Comparison of ENCODE assay signal across 8 cellular contexts in genomic region chr19:43574424-43575155, GRCh38. TPM values are rescaled to one million over a fixed set of nuclear protein-coding genes. Genes with fewer than 3 reads are reported as not detected.
A peak's percentile ranks its signal among the peaks of the same experiment; 100 is the strongest.
DNase-seq lines count a peak whose midpoint lies in the region; ATAC-seq, FAIRE-seq and TF ChIP-seq lines count a peak whose summit lies in the region.

No MANE protein-coding gene starts in this region.

- peak overlapping the region; percentile 94 for H3K27ac Mint-ChIP-seq in activated CD8-positive, alpha-beta T cell treated with anti-CD3 and anti-CD28 coated beads for 36 hours
- peak overlapping the region; percentile 98 for H3K27ac Mint-ChIP-seq in stimulated activated naive CD8-positive, alpha-beta T cell treated with anti-CD3 and anti-CD28 coated beads, Interleukin-15, amount 100 ng/mL, for 72 hours

- H3K27me3 Mint-ChIP-seq in activated CD8-positive, alpha-beta T cell treated with anti-CD3 and anti-CD28 coated beads for 36 hours = no peaks in the 10 kb centered on the region
- H3K27me3 Mint-ChIP-seq in stimulated activated naive CD8-positive, alpha-beta T cell treated with anti-CD3 and anti-CD28 coated beads, Interleukin-15, amount 100 ng/mL, for 72 hours = no peaks in the 10 kb centered on the region

- no peaks in the 10 kb centered on the region for H3K4me1 ChIP-seq in cardiac muscle cell (ENCODE audit: low read depth)
- H3K4me1 ChIP-seq in iPS-18a (ENCODE audit: control insufficient read depth, low read depth, low read length) = peaks cover 9% of the 10 kb centered on the region

- H3K36me3 ChIP-seq in cardiac muscle cell = peaks cover 4% of the 10 kb centered on the region
- no peaks in the 10 kb centered on the region for H3K36me3 ChIP-seq in iPS-18a (ENCODE audit: control insufficient read depth, low read depth, low read length)

- H3K27ac ChIP-seq in cardiac muscle cell (peak overlapping the region; percentile 77), iPS-18a (ENCODE audit: low read length) (peak overlapping the region; percentile 82)

- no peaks in the 10 kb centered on the region for H3K9me3 ChIP-seq in cardiac muscle cell (ENCODE audit: low read depth)
- no peaks in the 10 kb centered on the region for H3K9me3 ChIP-seq in iPS-18a (ENCODE audit: control insufficient read depth, low read depth, low read length)

- no peaks in the 10 kb centered on the region for H3K9me3 Mint-ChIP-seq in activated CD8-positive, alpha-beta T cell treated with anti-CD3 and anti-CD28 coated beads for 36 hours
- no peaks in the 10 kb centered on the region for H3K9me3 Mint-ChIP-seq in stimulated activated naive CD8-positive, alpha-beta T cell treated with anti-CD3 and anti-CD28 coated beads, Interleukin-15, amount 100 ng/mL, for 72 hours

- peaks cover 36% of the 10 kb centered on the region for H3K4me1 Mint-ChIP-seq in activated CD8-positive, alpha-beta T cell treated with anti-CD3 and anti-CD28 coated beads for 36 hours (ENCODE audit: low read depth)
- peaks cover 61% of the 10 kb centered on the region for H3K4me1 Mint-ChIP-seq in stimulated activated naive CD8-positive, alpha-beta T cell treated with anti-CD3 and anti-CD28 coated beads, Interleukin-15, amount 100 ng/mL, for 72 hours

- DNase-seq in cardiac muscle cell (ENCODE audit: low read depth in 1 of 2, low spot score in 1 of 2) = peak in 1 of 2 donors; percentile 41
- no peak for DNase-seq in left cardiac atrium
- no peak for DNase-seq in activated CD8-positive, alpha-beta T cell treated with anti-CD3 and anti-CD28 coated beads for 36 hours
- DNase-seq in stimulated activated naive CD8-positive, alpha-beta T cell treated with anti-CD3 and anti-CD28 coated beads, Interleukin-15, amount 100 ng/mL, for 72 hours = no peak
- DNase-seq in NCI-H2196 treated with DMSO at 0.1 percent for 48 hours (lab: John Stamatoyannopoulos, UW; ENCODE audit: unreplicated experiment) = no peak
- DNase-seq in D721Med (ENCODE audit: insufficient read length, low spot score) = no peak
- no peak for DNase-seq in superior temporal gyrus (ENCODE audit: extremely low spot score)

- H3K4me3 Mint-ChIP-seq in activated CD8-positive, alpha-beta T cell treated with anti-CD3 and anti-CD28 coated beads for 36 hours = peak overlapping the region; percentile 96
- peak overlapping the region; percentile 99 for H3K4me3 Mint-ChIP-seq in stimulated activated naive CD8-positive, alpha-beta T cell treated with anti-CD3 and anti-CD28 coated beads, Interleukin-15, amount 100 ng/mL, for 72 hours

- no peak for FAIRE-seq in D721Med (lab: Jason Lieb, UNC)

- intact Hi-C loops in left cardiac atrium (cut with DNase I) = loop anchor here in 1 of 2 donors (1.0 kb wide), 1 partner anchor 22 kb away; the partner anchor contains the start of genes IRGQ and ZNF576
- intact Hi-C loops in activated CD8-positive, alpha-beta T cell treated with anti-CD3 and anti-CD28 coated beads for 36 hours (cut with micrococcal nuclease) = no loop called here

- H3K27me3 ChIP-seq in cardiac muscle cell = no peaks in the 10 kb centered on the region
- H3K27me3 ChIP-seq in iPS-18a (ENCODE audit: control insufficient read depth, insufficient read depth, low read length) = no peaks in the 10 kb centered on the region

- H3K9ac ChIP-seq in iPS-18a (ENCODE audit: low read length) = peak overlapping the region; percentile 95

- CTCF ChIA-PET in activated CD8-positive, alpha-beta T cell treated with anti-CD3 and anti-CD28 coated beads for 36 hours (lab: Charles Lee) = interaction anchor here (0.8 to 5.9 kb wide), 7 partner anchors 9 to 142 kb away, joined by 3 to 62 read pairs (median 5); partner anchors contain the start of genes IRGQ, ZNF575 and ZNF576

- no peak for TF ChIP-seq CTCF in cardiac muscle cell (IDR thresholded peaks at IDR 0.05; ENCODE audit: low read depth, low read length)
- no peak for TF ChIP-seq CTCF in activated CD8-positive, alpha-beta T cell treated with anti-CD3 and anti-CD28 coated beads for 36 hours (IDR thresholded peaks at IDR 0.05)
- no peak for TF ChIP-seq CTCF in D721Med (IDR thresholded peaks at IDR 0.05; ENCODE audit: insufficient read depth, missing control alignments)

- no peak for ATAC-seq in left cardiac atrium
- ATAC-seq in activated CD8-positive, alpha-beta T cell treated with anti-CD3 and anti-CD28 coated beads for 36 hours = no peak
- no peak for ATAC-seq in stimulated activated naive CD8-positive, alpha-beta T cell treated with anti-CD3 and anti-CD28 coated beads, Interleukin-15, amount 100 ng/mL, for 72 hours

- H3K36me3 Mint-ChIP-seq in activated CD8-positive, alpha-beta T cell treated with anti-CD3 and anti-CD28 coated beads for 36 hours (ENCODE audit: low read depth) = peaks cover 8% of the 10 kb centered on the region

- H3K4me3 ChIP-seq in cardiac muscle cell (peak overlapping the region; percentile 63), iPS-18a (ENCODE audit: low read length) (peak overlapping the region; percentile 99)

- POLR2A ChIA-PET in activated CD8-positive, alpha-beta T cell treated with anti-CD3 and anti-CD28 coated beads for 36 hours (lab: Charles Lee) = interaction anchor here (0.8 to 3.2 kb wide), 6 partner anchors 11 to 42 kb away, joined by 3 to 20 read pairs (median 4); partner anchors contain the start of genes IRGQ, ZNF575 and ZNF576

RNA-seq across cellular contexts. Expression of gene XRCC1, which starts 0.7 kb away (rescaled TPM):
- total RNA-seq in cardiac muscle cell (82.5 and 85.3 TPM in 2 replicates), left cardiac atrium (10 to 100 TPM; 14.0 to 17.4 TPM)
- polyA plus RNA-seq in cardiac muscle cell = 52.0 and 52.7 TPM in 2 replicates
- 10 to 100 TPM; 29.4 to 32.4 TPM for total RNA-seq in activated CD8-positive, alpha-beta T cell treated with anti-CD3 and anti-CD28 coated beads for 36 hours

RNA-seq across cellular contexts. Expression of gene PINLYP, which starts 1.0 kb away (rescaled TPM):
- total RNA-seq in cardiac muscle cell = 9.2 and 12.1 TPM in 2 replicates
- 8.7 and 12.8 TPM in 2 replicates for polyA plus RNA-seq in cardiac muscle cell
- total RNA-seq in left cardiac atrium = 1 to 10 TPM; 3.2 to 4.0 TPM
- total RNA-seq in activated CD8-positive, alpha-beta T cell treated with anti-CD3 and anti-CD28 coated beads for 36 hours = 10 to 100 TPM in 1 of 2 experiments, 1 to 10 TPM in 1; 9.7 to 12.3 TPM

RNA-seq across cellular contexts. Expression of gene IRGQ, which starts 21.3 kb away (rescaled TPM):
- total RNA-seq in cardiac muscle cell = 39.0 and 49.6 TPM in 2 replicates
- 21.1 and 22.4 TPM in 2 replicates for polyA plus RNA-seq in cardiac muscle cell
- 10 to 100 TPM; 18.3 to 27.8 TPM for total RNA-seq in left cardiac atrium
- total RNA-seq in activated CD8-positive, alpha-beta T cell treated with anti-CD3 and anti-CD28 coated beads for 36 hours = 10 to 100 TPM; 17.1 to 17.9 TPM

RNA-seq across cellular contexts. Expression of gene ZNF576, which starts 21.8 kb away (rescaled TPM):
- 12.5 and 12.6 TPM in 2 replicates for total RNA-seq in cardiac muscle cell
- 13.1 and 14.6 TPM in 2 replicates for polyA plus RNA-seq in cardiac muscle cell
- 10 to 100 TPM; 10.7 to 12.3 TPM for total RNA-seq in left cardiac atrium
- total RNA-seq in activated CD8-positive, alpha-beta T cell treated with anti-CD3 and anti-CD28 coated beads for 36 hours = 10 to 100 TPM in 1 of 2 experiments, 1 to 10 TPM in 1; 8.8 to 12.2 TPM

RNA-seq across cellular contexts. Expression of gene SRRM5, which starts 37.3 kb away (rescaled TPM):
- total RNA-seq in cardiac muscle cell (0.18 and 0.30 TPM in 2 replicates), left cardiac atrium (under 1 TPM; 0.10 to 0.18 TPM)
- 0.50 TPM in 1 of 2 replicates, not detected in the other for polyA plus RNA-seq in cardiac muscle cell
- total RNA-seq in activated CD8-positive, alpha-beta T cell treated with anti-CD3 and anti-CD28 coated beads for 36 hours = under 1 TPM; 0.41 to 0.54 TPM
